1 cellular context compared by ENCODE assay signal in genomic region chr2:104936504-104936903, GRCh38.
TF ChIP-seq lines count a peak whose summit lies in the region.

No MANE protein-coding gene starts in this region.

TF ChIP-seq in GM23338, 12 proteins besides CTCF, POLR2A, EP300 and RAD21 (continued from another document):
- TF ChIP-seq ZNF114 (CRISPR knock-in tag; IDR thresholded peaks at IDR 0.05) (no peak), NANOG (IDR thresholded peaks at IDR 0.05; ENCODE audit: borderline replicate concordance) (no peak), EZH2 (IDR thresholded peaks at IDR 0.05; ENCODE audit: low read depth, unreplicated experiment) (no peak), STAT1 (IDR thresholded peaks at IDR 0.05; ENCODE audit: unreplicated experiment) (no peak)
